In genomic region chr17:77298811-77299210, GRCh38 we compare ENCODE assay signal across 29 cellular contexts.
"Had no signal": no experiment of that assay in that cellular context is flagged by ENCODE, and none has a peak within 500 bp of the region (broad histone marks: within the 10 kb centered on the region; RNA-seq: fewer than 3 reads in every experiment).

No MANE protein-coding gene starts in this region.

- H3K4me3 Mint-ChIP-seq: immature natural killer cell; naive B cell; natural killer cell treated with Interleukin-12 subunit alpha and Interleukin-12 subunit beta and Interleukin-15 and Interleukin-18, amount 100 ng/mL, for 72 hours; neural progenitor cell; stimulated activated effector memory CD8-positive, alpha-beta T cell treated with anti-CD3 and anti-CD28 coated beads, Interleukin-12 subunit alpha, Interleukin-12 subunit beta, amount 100 ng/mL, for 72 hours had no signal

- H3K9me3 Mint-ChIP-seq: natural killer cell treated with Interleukin-12 subunit alpha and Interleukin-12 subunit beta and Interleukin-15 and Interleukin-18, amount 100 ng/mL, for 72 hours; neural progenitor cell; stimulated activated effector memory CD8-positive, alpha-beta T cell treated with anti-CD3 and anti-CD28 coated beads, Interleukin-12 subunit alpha, Interleukin-12 subunit beta, amount 100 ng/mL, for 72 hours had no signal

- H3K36me3 ChIP-seq: heart right ventricle, lower lobe of right lung, neural progenitor cell, prostate gland, right atrium auricular region, sigmoid colon, thyroid gland, vagina had no signal

- H3K4me2 ChIP-seq: neural progenitor cell had no signal

- H3K36me3 Mint-ChIP-seq: immature natural killer cell; naive B cell; natural killer cell treated with Interleukin-12 subunit alpha and Interleukin-12 subunit beta and Interleukin-15 and Interleukin-18, amount 100 ng/mL, for 72 hours; neural progenitor cell; stimulated activated effector memory CD8-positive, alpha-beta T cell treated with anti-CD3 and anti-CD28 coated beads, Interleukin-12 subunit alpha, Interleukin-12 subunit beta, amount 100 ng/mL, for 72 hours had no signal

- ATAC-seq: heart right ventricle; left ventricle myocardium superior; lower lobe of right lung; natural killer cell treated with Interleukin-12 subunit alpha and Interleukin-12 subunit beta and Interleukin-15 and Interleukin-18, amount 100 ng/mL, for 72 hours had no signal

- H3K4me3 ChIP-seq: coronary artery, esophagus squamous epithelium, heart right ventricle, lower lobe of right lung, mucosa of descending colon, neural progenitor cell, prostate gland, right atrium auricular region, sigmoid colon, stomach, thyroid gland, vagina had no signal

- DNase-seq: dermis blood vessel endothelial cell; effector memory CD4-positive, alpha-beta T cell; erythroblast; esophagus squamous epithelium; foreskin melanocyte; glutamatergic neuron; heart right ventricle; hippocampal formation; immature natural killer cell; islet precursor cell; kidney glomerular epithelial cell; left ventricle myocardium superior; lower lobe of right lung; mucosa of descending colon; naive B cell; sigmoid colon; stimulated activated CD4-positive, alpha-beta T cell treated with anti-CD3 and anti-CD28 coated beads, Interleukin-2, amount 100 ng/mL, for 24 hours; stimulated activated CD4-positive, alpha-beta T cell treated with anti-CD3 and anti-CD28 coated beads, Interleukin-4, amount 100 ng/mL, for 24 hours; stimulated activated naive CD4-positive, alpha-beta T cell treated with Interleukin-2 at 50 U/mL for 16 hours; stomach; thyroid gland; trophoblast cell had no signal

- H3K9me3 ChIP-seq: esophagus squamous epithelium, lower lobe of right lung, mucosa of descending colon, prostate gland, stomach, thyroid gland, vagina had no signal

- H3K27ac Mint-ChIP-seq: naive B cell; natural killer cell treated with Interleukin-12 subunit alpha and Interleukin-12 subunit beta and Interleukin-15 and Interleukin-18, amount 100 ng/mL, for 72 hours; neural progenitor cell; stimulated activated effector memory CD8-positive, alpha-beta T cell treated with anti-CD3 and anti-CD28 coated beads, Interleukin-12 subunit alpha, Interleukin-12 subunit beta, amount 100 ng/mL, for 72 hours had no signal

- H3K27ac ChIP-seq: coronary artery, esophagus squamous epithelium, heart right ventricle, lower lobe of right lung, neural progenitor cell, prostate gland, right atrium auricular region, sigmoid colon, stomach, thyroid gland, vagina had no signal

- H3K4me1 Mint-ChIP-seq: immature natural killer cell had no signal

- H3K9ac ChIP-seq: neural progenitor cell had no signal

- H3K27me3 Mint-ChIP-seq: natural killer cell treated with Interleukin-12 subunit alpha and Interleukin-12 subunit beta and Interleukin-15 and Interleukin-18, amount 100 ng/mL, for 72 hours had no signal

- H3K4me1 ChIP-seq: lower lobe of right lung, prostate gland, right atrium auricular region, sigmoid colon, vagina had no signal

- H3K27me3 ChIP-seq: esophagus squamous epithelium, heart right ventricle, neural progenitor cell, right atrium auricular region, sigmoid colon, stomach, thyroid gland, vagina had no signal

- H2AFZ ChIP-seq: neural progenitor cell had no signal
